11 cellular contexts compared by ENCODE assay signal in the genomic region with DNA sequence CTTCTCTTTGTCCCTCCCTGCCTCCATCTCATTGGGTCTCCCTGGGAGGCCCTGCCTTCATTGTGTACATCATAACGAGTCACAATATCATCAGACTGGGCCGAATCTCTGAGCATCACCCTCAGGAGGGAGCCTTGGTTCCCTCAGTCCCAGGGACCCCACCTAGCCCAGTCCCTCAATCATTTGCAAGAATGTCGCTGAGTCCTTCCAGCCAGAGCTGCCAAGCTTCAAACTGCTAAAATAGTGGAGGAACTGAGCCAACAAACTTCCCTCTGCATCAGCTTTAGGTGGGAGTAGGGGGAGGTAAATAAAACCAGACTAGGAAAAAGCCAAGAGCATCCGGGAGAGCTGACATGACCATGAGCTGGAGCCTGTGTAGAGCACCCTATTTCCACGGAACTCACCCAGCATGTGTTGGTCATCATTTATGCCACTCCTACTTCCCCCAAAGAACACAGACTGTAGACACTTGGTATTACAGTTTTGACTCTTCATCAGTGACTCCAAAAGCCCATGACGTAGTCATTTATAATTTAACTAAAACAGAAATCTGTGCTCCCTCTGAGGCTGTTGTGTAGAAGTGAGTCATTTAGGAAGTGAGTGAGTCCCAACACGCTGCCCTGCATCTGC. TPM values are rescaled to one million over a fixed set of nuclear protein-coding genes. Genes with fewer than 3 reads are reported as not detected.
DNase-seq lines count a peak whose midpoint lies in the region; ATAC-seq, FAIRE-seq and TF ChIP-seq lines count a peak whose summit lies in the region.
"Had no signal": no experiment of that assay in that cellular context is flagged by ENCODE, and none has a peak within 500 bp of the region (broad histone marks: within the 10 kb centered on the region; RNA-seq: fewer than 3 reads in every experiment).

No MANE protein-coding gene starts in this region.

- peaks cover 2% of the 10 kb centered on the region for H3K36me3 Mint-ChIP-seq in astrocyte (ENCODE audit: low read depth, unreplicated experiment)

- H3K4me2 ChIP-seq in astrocyte (ENCODE audit: low read length) = peak overlapping the region; percentile 15

- H3K36me3 ChIP-seq in astrocyte (ENCODE audit: insufficient read depth, low read length) (no peaks in the 10 kb centered on the region), testis (ENCODE audit: low read depth, missing control alignments) (no peaks in the 10 kb centered on the region)
- H3K36me3 ChIP-seq: Peyer's patch had no signal

- TF ChIP-seq CTCF in astrocyte (IDR thresholded peaks at IDR 0.05; ENCODE audit: insufficient read depth, low read depth, low read length) (no peak), testis (IDR thresholded peaks at IDR 0.05) (no peak)

- H3K4me1 ChIP-seq in astrocyte (ENCODE audit: insufficient read depth, low read length) = no peaks in the 10 kb centered on the region
- H3K4me1 ChIP-seq in testis = no peaks in the 10 kb centered on the region
- H3K4me1 ChIP-seq: Caco-2, Peyer's patch had no signal

- 61 to 70% methylated on average over 7 of the region's 7 CpGs for WGBS in testis, 2 donors

- DNase-seq in A172 (ENCODE audit: low spot score) (peak; percentile 12), astrocyte (ENCODE audit: low read depth) (no peak), testis (no peak), NCI-H1417 treated with DMSO at 0.1 percent for 48 hours (lab: John Stamatoyannopoulos, UW) (no peak), putamen (ENCODE audit: low spot score) (no peak), NCI-H748 (lab: John Stamatoyannopoulos, UW; ENCODE audit: unreplicated experiment) (no peak)
- DNase-seq: Caco-2, Peyer's patch had no signal

- H3K9me3 ChIP-seq in astrocyte (ENCODE audit: insufficient read depth, low read depth, low read length) (no peaks in the 10 kb centered on the region), testis (no peaks in the 10 kb centered on the region)
- H3K9me3 ChIP-seq: Peyer's patch had no signal

- intact Hi-C loops in testis (cut with DNase I; ENCODE audit: low total_unique reads) = no loop called here

- H3K4me1 Mint-ChIP-seq in astrocyte (ENCODE audit: low read depth, unreplicated experiment) = peaks cover 20% of the 10 kb centered on the region

- peak; percentile 65 for ATAC-seq in GM19351 (IDR thresholded peaks at IDR 0.05; ENCODE audit: unreplicated experiment)
- peak; percentile 62 for ATAC-seq in HG03135 (IDR thresholded peaks at IDR 0.05; ENCODE audit: unreplicated experiment)

- no peaks in the 10 kb centered on the region for H4K20me1 ChIP-seq in astrocyte (ENCODE audit: insufficient read depth, low read length)

- H2AFZ ChIP-seq in astrocyte (ENCODE audit: low read depth, low read length) = no peak overlapping the region

- FAIRE-seq in astrocyte (lab: Jason Lieb, UNC) = no peak
- FAIRE-seq: endometrium had no signal

- H3K27ac ChIP-seq in astrocyte (ENCODE audit: low read depth, low read length) = no peak overlapping the region
- H3K27ac ChIP-seq in testis = no peak overlapping the region
- H3K27ac ChIP-seq: Peyer's patch had no signal

- TF ChIP-seq POLR2A in testis (IDR thresholded peaks at IDR 0.05) = no peak

- H3K79me2 ChIP-seq in astrocyte (ENCODE audit: insufficient read depth, low read length) = no peaks in the 10 kb centered on the region

- H3K9me3 Mint-ChIP-seq in astrocyte (ENCODE audit: unreplicated experiment) = peaks cover 9% of the 10 kb centered on the region

- no peak overlapping the region for H3K9ac ChIP-seq in astrocyte (ENCODE audit: low read length)

- no peak overlapping the region for H3K27ac Mint-ChIP-seq in astrocyte (ENCODE audit: unreplicated experiment)

- no peaks in the 10 kb centered on the region for H3K27me3 ChIP-seq in astrocyte (ENCODE audit: insufficient read depth, low read length)
- H3K27me3 ChIP-seq in testis = no peaks in the 10 kb centered on the region
- H3K27me3 ChIP-seq: Peyer's patch had no signal

- no peak overlapping the region for H3K4me3 Mint-ChIP-seq in astrocyte (ENCODE audit: unreplicated experiment)

- peaks cover 3% of the 10 kb centered on the region for H3K27me3 Mint-ChIP-seq in astrocyte (ENCODE audit: low read depth, unreplicated experiment)

- H3K4me3 ChIP-seq in astrocyte (ENCODE audit: insufficient read depth, low read depth, low read length) (no peak overlapping the region), testis (no peak overlapping the region)
- H3K4me3 ChIP-seq: Peyer's patch had no signal

RNA-seq across cellular contexts. Expression of a gene that starts 28.8 kb away (rescaled TPM):
- total RNA-seq in A172 (2014; rRNA removed; shearing (Covaris generic)) = not detected in 2 replicates
- total RNA-seq in astrocyte = not detected in 2 replicates
- not detected for total RNA-seq in testis
- not detected for polyA plus RNA-seq in testis (ENCODE audit: insufficient read depth, low read depth, low replicate concordance)
- total RNA-seq: Caco-2, Peyer's patch had no signal
